ENCODE assay signal across 18 cellular contexts in the genomic region with DNA sequence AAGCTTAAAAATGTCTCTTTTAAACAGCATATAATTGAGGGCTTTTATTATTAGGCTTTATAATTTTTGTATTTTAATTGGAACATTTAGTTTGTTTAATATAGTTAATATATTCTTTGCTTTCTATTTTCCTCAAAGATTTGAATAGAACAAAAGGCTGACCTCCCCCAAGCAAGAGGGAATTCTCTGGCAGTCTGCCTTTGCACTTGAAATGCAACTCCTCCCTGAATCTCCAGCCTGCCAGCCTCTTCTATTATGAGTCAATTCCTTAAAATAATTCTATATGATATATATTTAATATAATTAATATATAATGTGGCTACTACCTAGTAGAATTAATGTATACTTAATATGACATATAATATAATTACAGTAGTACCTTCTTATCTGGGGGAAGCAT.
DNase-seq lines count a peak whose midpoint lies in the region; ATAC-seq and TF ChIP-seq lines count a peak whose summit lies in the region.
"Had no signal": no experiment of that assay in that cellular context is flagged by ENCODE, and none has a peak within 500 bp of the region (broad histone marks: within the 10 kb centered on the region; RNA-seq: fewer than 3 reads in every experiment).

No MANE protein-coding gene starts in this region.

- H3K27me3 ChIP-seq in GM23248 (replicated peaks; ENCODE audit: insufficient read depth) (no peaks in the 10 kb centered on the region), WERI-Rb-1 (ENCODE audit: insufficient read depth, low read depth, severe bottlenecking) (no peaks in the 10 kb centered on the region)
- H3K27me3 ChIP-seq: neural progenitor cell, suprapubic skin had no signal

- in situ Hi-C loops in GM23248 (cut with MboI): no loop called here

- no peak overlapping the region for H3K4me3 ChIP-seq in GM23248
- no peak overlapping the region for H3K4me3 ChIP-seq in skeletal muscle cell (ENCODE audit: low read depth, low read length)
- H3K4me3 ChIP-seq in WERI-Rb-1 (ENCODE audit: low read depth, low read length): no peak overlapping the region
- H3K4me3 ChIP-seq: neural progenitor cell, psoas muscle, suprapubic skin had no signal

- H3K36me3 ChIP-seq in GM23248 (ENCODE audit: low read depth): no peaks in the 10 kb centered on the region
- H3K36me3 ChIP-seq in WERI-Rb-1: peaks cover 5% of the 10 kb centered on the region; the same call in 1 of the 2 replicates
- H3K36me3 ChIP-seq: neural progenitor cell had no signal

- DNase-seq in GM23248 (peak; percentile 47), astrocyte of the hippocampus (ENCODE audit: low read depth, low spot score) (peak; percentile 75), fibroblast of peridontal ligament (ENCODE audit: extremely low read depth) (peak; percentile 68), skeletal muscle cell (ENCODE audit: low read depth) (peak; percentile 30), A172 (ENCODE audit: low spot score) (no peak), WERI-Rb-1 (no peak)
- DNase-seq: activated CD4-positive, alpha-beta T cell treated with anti-CD3 and anti-CD28 coated beads, Interleukin-2, amount 10 ng/mL, durations not matched to agents 24 days and 14 days; activated CD8-positive, alpha-beta memory T cell treated with anti-CD3 and anti-CD28 coated beads, Interleukin-2, amount 50 U/mL, for 48 hours; activated gamma-delta T cell treated with Interleukin-2 at 50 U/mL for 16 hours; amniotic stem cell; KBM-7; MV-4-11; NCI-H187; psoas muscle; stimulated activated CD4-positive, alpha-beta T cell treated with anti-CD3 and anti-CD28 coated beads, Interleukin-12 subunit alpha, Interleukin-12 subunit beta, amount 100 ng/mL, for 4 hours had no signal

- H3K79me2 ChIP-seq in GM23248 (ENCODE audit: insufficient read depth): peaks cover 36% of the 10 kb centered on the region

- H3K9ac ChIP-seq in GM23248: no peak overlapping the region

- TF ChIP-seq CTCF in WERI-Rb-1 (IDR thresholded peaks at IDR 0.05; ENCODE audit: low read depth, low read length): no peak

- H3K4me2 ChIP-seq in GM23248 (ENCODE audit: unreplicated experiment): no peak overlapping the region
- H3K4me2 ChIP-seq: neural progenitor cell had no signal

- no peaks in the 10 kb centered on the region for H3K9me2 ChIP-seq in GM23248 (ENCODE audit: insufficient read depth)

- H3K27ac ChIP-seq in GM23248 (no peak overlapping the region), WERI-Rb-1 (no peak overlapping the region)
- H3K27ac ChIP-seq: suprapubic skin had no signal

- no peaks in the 10 kb centered on the region for H3K9me3 ChIP-seq in GM23248 (ENCODE audit: low read depth)
- H3K9me3 ChIP-seq in WERI-Rb-1 (ENCODE audit: severe bottlenecking): no peaks in the 10 kb centered on the region
- H3K9me3 ChIP-seq: psoas muscle, suprapubic skin had no signal

- no peak overlapping the region for H2AFZ ChIP-seq in GM23248
- H2AFZ ChIP-seq: neural progenitor cell had no signal

- no peak for ATAC-seq in HG03521 (IDR thresholded peaks at IDR 0.05; ENCODE audit: unreplicated experiment)

- H4K20me1 ChIP-seq in GM23248 (ENCODE audit: insufficient read depth): no peaks in the 10 kb centered on the region

- H3F3A ChIP-seq in GM23248 (ENCODE audit: insufficient read depth): no peaks in the 10 kb centered on the region

- no peaks in the 10 kb centered on the region for H3K4me1 ChIP-seq in GM23248 (ENCODE audit: insufficient read depth)

Comparison
In these comparisons a context has a peak if more than half of its experiments do, and no peak if none do; other contexts are left out.
1. DNase-seq: peak in GM23248 (single experiment), astrocyte of the hippocampus (single experiment), fibroblast of peridontal ligament (single experiment) and skeletal muscle cell (single experiment); none in A172 (single experiment) and WERI-Rb-1 (single experiment).